In genomic region chr16:82748026-82748425, GRCh38 we compare ENCODE assay signal across 12 cellular contexts.
DNase-seq lines count a peak whose midpoint lies in the region; ATAC-seq, FAIRE-seq and TF ChIP-seq lines count a peak whose summit lies in the region.
"Had no signal": no experiment of that assay in that cellular context is flagged by ENCODE, and none has a peak within 500 bp of the region (broad histone marks: within the 10 kb centered on the region; RNA-seq: fewer than 3 reads in every experiment).

No MANE protein-coding gene starts in this region.

- DNase-seq in AG09309 (ENCODE audit: low read depth) (peak; percentile 42), endothelial cell of umbilical vein (ENCODE audit: low read depth, low spot score) (peak; percentile 94), lung microvascular endothelial cell (ENCODE audit: low read depth in 2 of 2) (peak; percentile 78 to 90), Kasumi-1 (lab: John Stamatoyannopoulos, UW) (no peak)
- DNase-seq: KG1, NCI-H82, T-cell had no signal

- no peaks in the 10 kb centered on the region for H3K9me1 ChIP-seq in endothelial cell of umbilical vein (replicated peaks; ENCODE audit: control insufficient read depth, extremely low read depth, insufficient read depth, low read length)

- dilution Hi-C loops in endothelial cell of umbilical vein (cut with MboI; ENCODE audit: extremely low pct_ligation_motif_present, low sequenced_read_pairs): no loop called here

- peak; percentile 38 for TF ChIP-seq CTCF in AG09309 (IDR thresholded peaks at IDR 0.05; ENCODE audit: control insufficient read depth, insufficient read depth, low read depth, low read length, missing control alignments)
- peak; percentile 35; the same call in 1 of the 2 replicates for TF ChIP-seq CTCF in Loucy (conservative IDR thresholded peaks at IDR 0.05; ENCODE audit: low read length)
- TF ChIP-seq CTCF in endothelial cell of umbilical vein (IDR thresholded peaks at IDR 0.05; ENCODE audit: extremely low read depth in 1 of 2, insufficient read depth in 1 of 2, low read depth in 1 of 2, low read length in 2 of 2): peak; percentile 29 to 40

- POLR2A ChIA-PET in endothelial cell of umbilical vein (lab: Charles Lee): no interaction called here

- ATAC-seq in HG03439 (IDR thresholded peaks at IDR 0.05; ENCODE audit: unreplicated experiment): no peak
- ATAC-seq in GM18861 (IDR thresholded peaks at IDR 0.05; ENCODE audit: unreplicated experiment): no peak
- ATAC-seq in HG03342 (IDR thresholded peaks at IDR 0.05; ENCODE audit: unreplicated experiment): no peak
- ATAC-seq: T-cell had no signal

- no peaks in the 10 kb centered on the region for H3K36me3 ChIP-seq in Loucy (ENCODE audit: insufficient read depth, low read length)
- no peaks in the 10 kb centered on the region for H3K36me3 ChIP-seq in endothelial cell of umbilical vein (ENCODE audit: control insufficient read depth in 2 of 2, extremely low read depth in 1 of 2, insufficient read depth in 2 of 2, low read length in 2 of 2)

- no peak overlapping the region for H3K4me2 ChIP-seq in Loucy (ENCODE audit: low read depth, low read length, poor library complexity, severe bottlenecking)
- H3K4me2 ChIP-seq in endothelial cell of umbilical vein (ENCODE audit: insufficient read depth, low read length): peak overlapping the region; percentile 52

- peaks cover 10% of the 10 kb centered on the region for H3K4me1 ChIP-seq in Loucy (ENCODE audit: insufficient read depth, low read length, poor library complexity, severe bottlenecking)
- peaks cover 38% of the 10 kb centered on the region for H3K4me1 ChIP-seq in endothelial cell of umbilical vein (ENCODE audit: control insufficient read depth, extremely low read depth, insufficient read depth, low read length)

- H3K27ac ChIP-seq in endothelial cell of umbilical vein (ENCODE audit: insufficient read depth, low read depth, low read length): peak overlapping the region; percentile 57

- no peak overlapping the region for H3K9ac ChIP-seq in Loucy (ENCODE audit: low read depth, low read length, poor library complexity, severe bottlenecking)
- H3K9ac ChIP-seq in endothelial cell of umbilical vein (replicated peaks; ENCODE audit: extremely low read depth, insufficient read depth, low read length): peak overlapping the region; percentile 48

- no peaks in the 10 kb centered on the region for H3K27me3 ChIP-seq in Loucy (ENCODE audit: insufficient read depth, low read length, poor library complexity, severe bottlenecking)
- no peaks in the 10 kb centered on the region for H3K27me3 ChIP-seq in endothelial cell of umbilical vein (ENCODE audit: control insufficient read depth in 2 of 2, insufficient read depth in 2 of 2, low read length in 2 of 2)

- H3K9me3 ChIP-seq in Loucy (ENCODE audit: insufficient read depth, low read depth, low read length) (no peaks in the 10 kb centered on the region), endothelial cell of umbilical vein (replicated peaks; ENCODE audit: control insufficient read depth, insufficient read depth, low read length) (no peaks in the 10 kb centered on the region)

- no peaks in the 10 kb centered on the region for H3F3A ChIP-seq in Loucy (ENCODE audit: low read depth)

- H3K4me3 ChIP-seq in AG09309 (ENCODE audit: control insufficient read depth, low read depth, low read length) (no peak overlapping the region), Loucy (ENCODE audit: low read length, poor library complexity, severe bottlenecking) (no peak overlapping the region), endothelial cell of umbilical vein (replicated peaks in 1 of 3; ENCODE audit: insufficient read depth in 1 of 3, low read depth in 1 of 3, low read length in 3 of 3) (peak overlapping the region in 1 of 3 experiments; percentile 7)

- no TSS peak for BruUV-seq in endothelial cell of umbilical vein (replicated peaks; lab: Mats Ljungman, UMichigan)

- H3K9me2 ChIP-seq in Loucy (replicated peaks; ENCODE audit: low read depth, low read length): no peaks in the 10 kb centered on the region

- intact Hi-C loops in endothelial cell of umbilical vein (cut with micrococcal nuclease): loop anchor here (1.0 kb wide), 2 partner anchors 110 to 320 kb away; no protein-coding TSS in a partner anchor

- CTCF ChIA-PET in endothelial cell of umbilical vein (lab: Charles Lee): interaction anchor here (0.8 to 1.6 kb wide), 22 partner anchors 8 to 467 kb away, joined by 3 to 10 read pairs (median 4); no protein-coding TSS in a partner anchor

- peak; percentile 77 for FAIRE-seq in endothelial cell of umbilical vein (lab: Jason Lieb, UNC)
- FAIRE-seq: frontal cortex had no signal

- TF ChIP-seq POLR2A in endothelial cell of umbilical vein (IDR thresholded peaks at IDR 0.05; ENCODE audit: low read depth, low read length): no peak

- H3K79me2 ChIP-seq in Loucy (ENCODE audit: insufficient read depth, low read length) (no peaks in the 10 kb centered on the region), endothelial cell of umbilical vein (ENCODE audit: control insufficient read depth, insufficient read depth, low read length) (no peaks in the 10 kb centered on the region)

- H2AFZ ChIP-seq in Loucy (ENCODE audit: low read length): no peak overlapping the region
- H2AFZ ChIP-seq in endothelial cell of umbilical vein (ENCODE audit: low read depth, low read length): peak overlapping the region; percentile 72

- H4K20me1 ChIP-seq in Loucy (ENCODE audit: insufficient read depth, low read length, poor library complexity, severe bottlenecking): no peaks in the 10 kb centered on the region
- H4K20me1 ChIP-seq in endothelial cell of umbilical vein (replicated peaks; ENCODE audit: control insufficient read depth, extremely low read depth, insufficient read depth, low read length): no peaks in the 10 kb centered on the region

TF ChIP-seq in endothelial cell of umbilical vein, 7 proteins besides CTCF, POLR2A, EP300 and RAD21:
- no peak for TF ChIP-seq GATA2 (IDR thresholded peaks at IDR 0.05; ENCODE audit: insufficient read depth, insufficient read length, low read depth, low read length)
- TF ChIP-seq EZH2 (IDR thresholded peaks at IDR 0.05; ENCODE audit: borderline replicate concordance, low read depth, low read length, severe bottlenecking): no peak
- TF ChIP-seq MAX (IDR thresholded peaks at IDR 0.05; ENCODE audit: insufficient read depth, insufficient read length): no peak
- no peak for TF ChIP-seq MYC (IDR thresholded peaks at IDR 0.05; ENCODE audit: low read depth, low read length)
- TF ChIP-seq JUN (IDR thresholded peaks at IDR 0.05; ENCODE audit: borderline replicate concordance, insufficient read depth, insufficient read length, low read depth): no peak
- TF ChIP-seq FOS (IDR thresholded peaks at IDR 0.05; ENCODE audit: borderline replicate concordance, insufficient read depth, low read length): no peak
- TF ChIP-seq POLR2AphosphoS5 (IDR thresholded peaks at IDR 0.05; ENCODE audit: insufficient read depth, low read depth, low read length): no peak

Comparison
In these comparisons a context has a peak if more than half of its experiments do, and no peak if none do; other contexts are left out.
1. DNase-seq: peak in AG09309 (single experiment), endothelial cell of umbilical vein (single experiment) and lung microvascular endothelial cell (2 of 2); none in Kasumi-1 (0 of 2).
2. Peak in every context shown above with its lines, with median percentiles within 50 percentile points of each other: CTCF ChIP-seq.